In the genomic region with DNA sequence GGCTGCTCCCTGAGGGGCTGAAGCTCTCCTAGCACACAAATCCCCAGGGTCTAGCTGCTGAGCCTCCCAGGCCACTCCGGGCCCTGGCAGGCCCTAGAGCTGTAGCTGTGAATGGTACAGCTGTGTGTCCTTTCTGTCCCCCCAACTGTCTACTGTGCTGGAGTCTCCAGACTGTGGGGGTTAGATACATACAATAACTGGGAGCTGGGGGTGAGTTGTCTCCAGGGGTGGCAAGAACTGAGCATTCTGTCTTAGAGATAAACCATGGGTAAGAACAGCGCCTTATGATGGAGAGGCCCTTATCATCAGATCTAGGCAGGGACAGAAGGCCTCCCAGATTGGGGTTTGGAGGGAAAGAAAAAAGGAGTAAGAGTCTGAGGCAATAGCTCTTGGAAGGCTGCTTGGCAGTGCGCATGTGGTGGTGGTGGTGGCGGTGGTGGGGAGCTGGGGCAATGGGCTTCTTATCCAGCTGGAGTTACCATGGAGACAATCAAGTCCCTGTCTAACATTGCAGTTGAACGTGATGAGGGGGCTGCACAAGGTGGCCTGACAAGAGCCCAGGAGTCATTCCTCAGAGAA, we compare ENCODE assay signal across 13 cellular contexts.
"Had no signal": no experiment of that assay in that cellular context is flagged by ENCODE, and none has a peak within 500 bp of the region (broad histone marks: within the 10 kb centered on the region; RNA-seq: fewer than 3 reads in every experiment).

No MANE protein-coding gene starts in this region.

- DNase-seq: activated CD4-positive, alpha-beta T cell treated with anti-CD3 and anti-CD28 coated beads, Interleukin-2, amount 50 U/mL, for 48 hours; activated CD4-positive, CD25-positive, alpha-beta regulatory T cell treated with anti-CD3 and anti-CD28 coated beads, Interleukin-2, amount 50 U/mL, for 72 hours; activated T-cell treated with anti-CD3 and anti-CD28 coated beads, Interleukin-2, amount 50 U/mL, for 72 hours; adrenal gland; esophagus squamous epithelium; glutamatergic neuron; hypothalamus; kidney glomerular epithelial cell; left ventricle myocardium superior; mucosa of descending colon; naive thymus-derived CD4-positive, alpha-beta T cell; right lobe of liver had no signal

- ATAC-seq: activated T-cell treated with anti-CD3 and anti-CD28 coated beads, Interleukin-2, amount 50 U/mL, for 72 hours; left ventricle myocardium superior; mucosa of descending colon; naive thymus-derived CD4-positive, alpha-beta T cell; right lobe of liver had no signal

- H3K27ac Mint-ChIP-seq: activated T-cell treated with anti-CD3 and anti-CD28 coated beads, Interleukin-2, amount 50 U/mL, for 72 hours; memory B cell had no signal

- H3K27me3 Mint-ChIP-seq: memory B cell; naive thymus-derived CD4-positive, alpha-beta T cell had no signal

- H3K9me3 Mint-ChIP-seq: activated T-cell treated with anti-CD3 and anti-CD28 coated beads, Interleukin-2, amount 50 U/mL, for 72 hours; memory B cell; naive thymus-derived CD4-positive, alpha-beta T cell had no signal

- H3K4me3 Mint-ChIP-seq: activated T-cell treated with anti-CD3 and anti-CD28 coated beads, Interleukin-2, amount 50 U/mL, for 72 hours; memory B cell had no signal
